21 cellular contexts compared by ENCODE assay signal in genomic region chr16:9351440-9351839, GRCh38.
DNase-seq lines count a peak whose midpoint lies in the region; ATAC-seq and TF ChIP-seq lines count a peak whose summit lies in the region.
"Had no signal": no experiment of that assay in that cellular context is flagged by ENCODE, and none has a peak within 500 bp of the region (broad histone marks: within the 10 kb centered on the region; RNA-seq: fewer than 3 reads in every experiment).

No MANE protein-coding gene starts in this region.

- TF ChIP-seq POLR2A in Peyer's patch (IDR thresholded peaks at IDR 0.05) (no peak), stomach (IDR thresholded peaks at IDR 0.05) (no peak)

- 60% methylated on average over 2 of the region's 6 CpGs for WGBS in mammary epithelial cell (ENCODE audit: low coverage, missing lambda C conversion rate)
- WGBS in stomach, 5 donors: 67 to 96% (median 77%) methylated on average over 6 of the region's 6 CpGs

- H3K27me3 Mint-ChIP-seq in MCF 10A (ENCODE audit: insufficient read depth, unreplicated experiment) (no peaks in the 10 kb centered on the region), T-cell (no peaks in the 10 kb centered on the region), neural progenitor cell (ENCODE audit: insufficient read depth, low read depth) (peaks cover 2% of the 10 kb centered on the region)
- H3K27me3 Mint-ChIP-seq: CD8-positive, alpha-beta memory T cell had no signal

- no peaks in the 10 kb centered on the region for H3K36me3 Mint-ChIP-seq in MCF 10A (ENCODE audit: insufficient read depth, unreplicated experiment)
- H3K36me3 Mint-ChIP-seq in T-cell: no peaks in the 10 kb centered on the region
- H3K36me3 Mint-ChIP-seq in neural progenitor cell: peaks cover 4% of the 10 kb centered on the region
- H3K36me3 Mint-ChIP-seq: CD8-positive, alpha-beta memory T cell had no signal

- no peak overlapping the region for H3K4me3 Mint-ChIP-seq in MCF 10A (ENCODE audit: unreplicated experiment)
- H3K4me3 Mint-ChIP-seq in T-cell: no peak overlapping the region
- H3K4me3 Mint-ChIP-seq in neural progenitor cell: no peak overlapping the region
- H3K4me3 Mint-ChIP-seq: CD8-positive, alpha-beta memory T cell had no signal

- H3K79me2 ChIP-seq in mammary epithelial cell (ENCODE audit: insufficient read depth, low read length) (no peaks in the 10 kb centered on the region), neural progenitor cell (ENCODE audit: low read depth) (no peaks in the 10 kb centered on the region)

- in situ Hi-C loops in mammary epithelial cell (cut with MboI; ENCODE audit: low sequenced_read_pairs in 2 of 2): no loop called here

- H3K27me3 ChIP-seq in mammary epithelial cell (ENCODE audit: insufficient read depth, low read length): no peaks in the 10 kb centered on the region
- H3K27me3 ChIP-seq in Peyer's patch: no peaks in the 10 kb centered on the region
- H3K27me3 ChIP-seq in stomach: no peaks in the 10 kb centered on the region
- no peaks in the 10 kb centered on the region for H3K27me3 ChIP-seq in neural progenitor cell
- H3K27me3 ChIP-seq: BLaER1 had no signal

- peaks cover 12% of the 10 kb centered on the region for H3K9me3 Mint-ChIP-seq in MCF 10A (ENCODE audit: unreplicated experiment)
- H3K9me3 Mint-ChIP-seq in T-cell: peaks cover 17 to 27% (median 25%) of the 10 kb centered on the region in 3 donors
- H3K9me3 Mint-ChIP-seq in neural progenitor cell: peaks cover 31% of the 10 kb centered on the region

- no TSS peak for BruUV-seq in MCF 10A (replicated peaks; lab: Mats Ljungman, UMichigan)
- BruUV-seq in mammary epithelial cell (replicated peaks; lab: Mats Ljungman, UMichigan): no TSS peak

- TF ChIP-seq EP300 in stomach (IDR thresholded peaks at IDR 0.05): no peak

- intact Hi-C loops in MCF 10A (cut with micrococcal nuclease): no loop called here
- intact Hi-C loops in mammary epithelial cell (cut with micrococcal nuclease): no loop called here
- intact Hi-C loops in stomach (cut with DNase I; ENCODE audit: low total_unique reads): no loop called here

- TF ChIP-seq CTCF in MCF 10A (IDR thresholded peaks at IDR 0.05; ENCODE audit: unreplicated experiment): no peak
- no peak for TF ChIP-seq CTCF in mammary epithelial cell (conservative IDR thresholded peaks at IDR 0.05 in 1 of 2, IDR thresholded peaks at IDR 0.05 in 1 of 2; ENCODE audit: extremely low read depth in 1 of 2, insufficient read depth in 1 of 2, low read depth in 1 of 2, low read length in 2 of 2)
- TF ChIP-seq CTCF in Peyer's patch (IDR thresholded peaks at IDR 0.05): no peak
- TF ChIP-seq CTCF in stomach (IDR thresholded peaks at IDR 0.05): no peak
- no peak for TF ChIP-seq CTCF in neural progenitor cell (IDR thresholded peaks at IDR 0.05)

- POLR2A ChIA-PET in MCF 10A (lab: Yijun Ruan, JAX): no interaction called here
- POLR2A ChIA-PET in T-cell (lab: Charles Lee): no interaction called here

- H3K27ac Mint-ChIP-seq in MCF 10A (ENCODE audit: low read depth, unreplicated experiment): no peak overlapping the region
- H3K27ac Mint-ChIP-seq in T-cell: no peak overlapping the region
- H3K27ac Mint-ChIP-seq in neural progenitor cell: no peak overlapping the region
- H3K27ac Mint-ChIP-seq: CD8-positive, alpha-beta memory T cell had no signal

- dilution Hi-C loops in mammary epithelial cell (cut with HindIII; ENCODE audit: low sequenced_read_pairs): no loop called here

- H3K4me1 ChIP-seq in mammary epithelial cell (ENCODE audit: insufficient read depth, low read length): no peaks in the 10 kb centered on the region
- H3K4me1 ChIP-seq in Peyer's patch: peaks cover 0 to 19% (median 0%) of the 10 kb centered on the region in 4 donors
- no peaks in the 10 kb centered on the region for H3K4me1 ChIP-seq in stomach
- no peaks in the 10 kb centered on the region for H3K4me1 ChIP-seq in neural progenitor cell
- H3K4me1 ChIP-seq: BLaER1, HAP-1 had no signal

- H3K27ac ChIP-seq in mammary epithelial cell (ENCODE audit: insufficient read depth, low read depth, low read length): no peak overlapping the region
- H3K27ac ChIP-seq in Peyer's patch: no peak overlapping the region
- H3K27ac ChIP-seq in stomach: no peak overlapping the region
- no peak overlapping the region for H3K27ac ChIP-seq in neural progenitor cell
- H3K27ac ChIP-seq: BLaER1 had no signal

- CTCF ChIA-PET in MCF 10A (lab: Yijun Ruan, JAX) (no interaction called here), mammary epithelial cell (lab: Charles Lee; ENCODE audit: low non-redundant PET) (no interaction called here), T-cell (lab: Charles Lee) (no interaction called here)

- H4K20me1 ChIP-seq in mammary epithelial cell (ENCODE audit: insufficient read depth, low read length) (no peaks in the 10 kb centered on the region), neural progenitor cell (ENCODE audit: low read depth) (no peaks in the 10 kb centered on the region)
- H4K20me1 ChIP-seq: BLaER1 had no signal

- no peak overlapping the region for H2AFZ ChIP-seq in mammary epithelial cell (ENCODE audit: low read depth, low read length)
- no peak overlapping the region for H2AFZ ChIP-seq in neural progenitor cell (replicated peaks)

- H3K4me2 ChIP-seq in mammary epithelial cell (ENCODE audit: insufficient read depth, low read depth, low read length) (no peak overlapping the region), neural progenitor cell (no peak overlapping the region)
- H3K4me2 ChIP-seq: BLaER1, SK-N-SH had no signal

- H3F3A ChIP-seq in neural progenitor cell (ENCODE audit: low read depth): no peaks in the 10 kb centered on the region

- ATAC-seq in left lobe of liver: peak; percentile 69
- no peak for ATAC-seq in T-cell (replicated peaks in 1 of 4)
- ATAC-seq: Panc1 had no signal

- DNase-seq in MCF 10A (ENCODE audit: unreplicated experiment) (peak; percentile 0), mammary epithelial cell (no peak), Peyer's patch (peak in 2 of 3 donors; percentile 83 to 85), left lobe of liver (ENCODE audit: low spot score) (peak; percentile 52), stomach (peak; percentile 62), T-cell (no peak), SKM-1 treated with dmso at 0.1 percent for 144 hours (lab: John Stamatoyannopoulos, UW; ENCODE audit: unreplicated experiment) (no peak), neural progenitor cell (ENCODE audit: low spot score) (no peak)
- DNase-seq: CD8-positive, alpha-beta memory T cell; EL; MV-4-11; NCI-H1417; NCI-H187 treated with DMSO at 0.1 percent for 48 hours; NCI-H2171; NCI-H446 treated with DMSO at 0.1 percent for 48 hours; NCI-H82; SHP77; SK-N-SH had no signal

- no peak overlapping the region for H3K9ac ChIP-seq in mammary epithelial cell (ENCODE audit: insufficient read depth, low read length)
- no peak overlapping the region for H3K9ac ChIP-seq in neural progenitor cell
- H3K9ac ChIP-seq: BLaER1, SK-N-SH had no signal

- no peak overlapping the region for H3K4me3 ChIP-seq in mammary epithelial cell (replicated peaks in 1 of 3; ENCODE audit: insufficient read depth in 1 of 3, low read depth in 2 of 3, low read length in 3 of 3)
- no peak overlapping the region for H3K4me3 ChIP-seq in Peyer's patch
- H3K4me3 ChIP-seq in stomach: no peak overlapping the region
- H3K4me3 ChIP-seq in neural progenitor cell: no peak overlapping the region
- H3K4me3 ChIP-seq: BLaER1, HAP-1 had no signal

- H3K36me3 ChIP-seq in mammary epithelial cell (ENCODE audit: insufficient read depth, low read length) (no peaks in the 10 kb centered on the region), Peyer's patch (no peaks in the 10 kb centered on the region), stomach (no peaks in the 10 kb centered on the region), neural progenitor cell (no peaks in the 10 kb centered on the region)
- H3K36me3 ChIP-seq: BLaER1, HAP-1 had no signal

- no peaks in the 10 kb centered on the region for H3K4me1 Mint-ChIP-seq in MCF 10A (ENCODE audit: insufficient read depth, unreplicated experiment)
- no peaks in the 10 kb centered on the region for H3K4me1 Mint-ChIP-seq in T-cell
- H3K4me1 Mint-ChIP-seq in neural progenitor cell: no peaks in the 10 kb centered on the region
- H3K4me1 Mint-ChIP-seq: CD8-positive, alpha-beta memory T cell had no signal

- H3K9me3 ChIP-seq in mammary epithelial cell (replicated peaks; ENCODE audit: insufficient read depth, low read length): peaks cover 4% of the 10 kb centered on the region
- H3K9me3 ChIP-seq in Peyer's patch: no peaks in the 10 kb centered on the region
- peaks cover 0 to 35% (median 8%) of the 10 kb centered on the region in 4 donors for H3K9me3 ChIP-seq in stomach
- H3K9me3 ChIP-seq in neural progenitor cell (ENCODE audit: low read depth): peaks cover 16% of the 10 kb centered on the region
- H3K9me3 ChIP-seq: HAP-1 had no signal

Comparison
In these comparisons a context has a peak if more than half of its experiments do, and no peak if none do; other contexts are left out.
1. DNase-seq: peak in MCF 10A (single experiment), Peyer's patch (2 of 3), left lobe of liver (single experiment) and stomach (single experiment); none in mammary epithelial cell (single experiment), T-cell (0 of 34), SKM-1 treated with dmso at 0.1 percent for 144 hours (single experiment) and neural progenitor cell (single experiment).